Comparison of ENCODE assay signal across 23 cellular contexts in genomic region chr4:115923152-115923551, GRCh38.
"Had no signal": no experiment of that assay in that cellular context is flagged by ENCODE, and none has a peak within 500 bp of the region (broad histone marks: within the 10 kb centered on the region; RNA-seq: fewer than 3 reads in every experiment).

No MANE protein-coding gene starts in this region.

- ATAC-seq: esophagus mucosa; left ventricle myocardium superior; lower lobe of right lung; naive thymus-derived CD8-positive, alpha-beta T cell; psoas muscle; right cardiac atrium; stimulated activated naive B cell treated with anti-CD40 and anti-IgM and Interleukin-4, amounts not matched to agents 10 μg/mL and 1 μg/mL and 100 μg/mL, for 72 hours had no signal

- DNase-seq: colonic mucosa; effector CD8-positive, alpha-beta T cell; endodermal cell; foreskin fibroblast; glutamatergic neuron; hypothalamus; immature natural killer cell; islet precursor cell; kidney glomerular epithelial cell; left ventricle myocardium superior; lower lobe of right lung; naive thymus-derived CD8-positive, alpha-beta T cell; nephron progenitor cell; occipital lobe; ovary; posterior cingulate gyrus; psoas muscle; right cardiac atrium; sigmoid colon; stimulated activated CD4-positive, alpha-beta T cell treated with anti-CD3 and anti-CD28 coated beads, Interleukin-2, amount 100 ng/mL, for 48 hours; stimulated activated naive B cell treated with anti-CD40 and anti-IgM and Interleukin-4, amounts not matched to agents 10 μg/mL and 1 μg/mL and 100 μg/mL, for 72 hours; upper lobe of left lung had no signal
